Comparison of ENCODE assay signal across 19 cellular contexts in the genomic region with DNA sequence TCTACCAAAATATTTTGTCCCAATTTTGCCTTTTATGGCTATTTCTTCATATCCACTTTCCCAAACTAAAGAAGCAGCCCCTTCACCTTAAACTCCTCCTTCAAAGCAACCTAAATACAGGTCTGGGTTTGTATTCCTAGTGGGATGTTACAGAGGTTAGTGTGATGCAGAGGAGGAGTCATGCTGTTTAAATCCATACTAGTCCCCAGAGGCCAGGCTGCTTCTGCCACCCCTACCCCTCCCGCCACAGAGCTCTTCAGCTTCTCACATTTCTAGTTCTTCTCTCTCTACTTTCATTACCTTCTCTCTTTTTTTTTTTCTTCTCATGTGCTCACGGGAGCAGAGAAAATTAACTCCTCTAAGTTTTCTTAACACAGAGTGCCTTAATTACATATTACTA. TPM values are rescaled to one million over a fixed set of nuclear protein-coding genes. Genes with fewer than 3 reads are reported as not detected.
A peak's percentile ranks its signal among the peaks of the same experiment; 100 is the strongest.
DNase-seq lines count a peak whose midpoint lies in the region; ATAC-seq and TF ChIP-seq lines count a peak whose summit lies in the region.
"Had no signal": no experiment of that assay in that cellular context is flagged by ENCODE, and none has a peak within 500 bp of the region (broad histone marks: within the 10 kb centered on the region; RNA-seq: fewer than 3 reads in every experiment).

No MANE protein-coding gene starts in this region.

- H3K9me3 ChIP-seq in DOHH2 (ENCODE audit: control insufficient read depth, insufficient read depth, low read length) (no peaks in the 10 kb centered on the region), OCI-LY3 (ENCODE audit: insufficient read depth, low read length) (no peaks in the 10 kb centered on the region), gastroesophageal sphincter (no peaks in the 10 kb centered on the region)
- H3K9me3 ChIP-seq: A549, upper lobe of right lung had no signal

- peak overlapping the region in 1 of 5 donors; percentile 31 for H3K4me3 Mint-ChIP-seq in immature natural killer cell
- H3K4me3 Mint-ChIP-seq: neural crest cell had no signal

- no peak for TF ChIP-seq POLR2A in gastroesophageal sphincter (IDR thresholded peaks at IDR 0.05)

- H3K4me1 ChIP-seq in DOHH2 (ENCODE audit: control insufficient read depth, low read length) (peaks cover 76% of the 10 kb centered on the region), OCI-LY3 (ENCODE audit: low read length) (peaks cover 69% of the 10 kb centered on the region), gastroesophageal sphincter (no peaks in the 10 kb centered on the region)
- H3K4me1 ChIP-seq: A549, upper lobe of right lung had no signal

- H3K4me3 ChIP-seq in DOHH2 (ENCODE audit: low read length), result peak overlapping the region; percentile 73
- H3K4me3 ChIP-seq in OCI-LY3 (ENCODE audit: low read length), result peak overlapping the region; percentile 14; the same call in 1 of the 2 replicates
- H3K4me3 ChIP-seq in gastroesophageal sphincter, result no peak overlapping the region
- H3K4me3 ChIP-seq: A549, upper lobe of right lung had no signal

- H3K9ac ChIP-seq in OCI-LY3 (ENCODE audit: low read length), result peak overlapping the region; percentile 58

- DNase-seq in NCI-H82 (lab: John Stamatoyannopoulos, UW), result peak; percentile 21
- DNase-seq in NCI-H82 treated with DMSO at 0.1 percent for 48 hours (lab: John Stamatoyannopoulos, UW; ENCODE audit: unreplicated experiment), result no peak
- peak; percentile 59 for DNase-seq in iPS-NIHi7 (ENCODE audit: extremely low spot score)
- DNase-seq in immature natural killer cell, result no peak
- no peak for DNase-seq in COLO829 (ENCODE audit: low spot score)
- DNase-seq: activated CD4-positive, alpha-beta T cell treated with anti-CD3 and anti-CD28 coated beads for 1 hour; activated gamma-delta T cell; effector CD8-positive, alpha-beta T cell; NCI-H1048; retina; upper lobe of right lung had no signal

- H3K9me3 Mint-ChIP-seq in immature natural killer cell, result no peaks in the 10 kb centered on the region
- H3K9me3 Mint-ChIP-seq: neural crest cell had no signal

- no peaks in the 10 kb centered on the region for H3K79me2 ChIP-seq in DOHH2 (ENCODE audit: control insufficient read depth, low read length)
- no peaks in the 10 kb centered on the region for H3K79me2 ChIP-seq in OCI-LY3 (ENCODE audit: low read length)

- no peaks in the 10 kb centered on the region for H3K36me3 Mint-ChIP-seq in immature natural killer cell

- H3K36me3 ChIP-seq in DOHH2 (ENCODE audit: control insufficient read depth, low read length), result peaks cover 2% of the 10 kb centered on the region; the same call in 1 of the 2 replicates
- no peaks in the 10 kb centered on the region for H3K36me3 ChIP-seq in OCI-LY3 (replicated peaks; ENCODE audit: low read depth, low read length)
- H3K36me3 ChIP-seq in gastroesophageal sphincter, result no peaks in the 10 kb centered on the region
- H3K36me3 ChIP-seq: upper lobe of right lung had no signal

- 10 to 21% methylated on average over 2 of the region's 2 CpGs for WGBS in gastroesophageal sphincter (ENCODE audit: low coverage in 1 of 2), 2 donors

- H3F3A ChIP-seq in DOHH2 (ENCODE audit: control insufficient read depth, insufficient read depth), result peaks cover 33% of the 10 kb centered on the region

- H3K27ac Mint-ChIP-seq in immature natural killer cell, result peak overlapping the region in 2 of 6 donors; percentile 24 to 47

- peak overlapping the region; percentile 92 for H3K4me2 ChIP-seq in DOHH2 (ENCODE audit: low read length)
- peak overlapping the region; percentile 66 for H3K4me2 ChIP-seq in OCI-LY3 (ENCODE audit: low read length)
- H3K4me2 ChIP-seq: A549 had no signal

- peak overlapping the region; percentile 19 for H2AFZ ChIP-seq in OCI-LY3 (ENCODE audit: low read depth, low read length)

- TF ChIP-seq CTCF in DOHH2 (IDR thresholded peaks at IDR 0.05; ENCODE audit: low read depth, low read length, poor library complexity, severe bottlenecking) (no peak), OCI-LY3 (IDR thresholded peaks at IDR 0.05; ENCODE audit: low read depth, low read length) (no peak), gastroesophageal sphincter (IDR thresholded peaks at IDR 0.05) (no peak)

- no peaks in the 10 kb centered on the region for H3K9me2 ChIP-seq in DOHH2 (replicated peaks; ENCODE audit: control insufficient read depth, low read length)

- H3K27me3 ChIP-seq in DOHH2 (ENCODE audit: control insufficient read depth, low read length) (no peaks in the 10 kb centered on the region), OCI-LY3 (ENCODE audit: low read depth, low read length) (no peaks in the 10 kb centered on the region), gastroesophageal sphincter (peaks cover 24% of the 10 kb centered on the region)
- H3K27me3 ChIP-seq: upper lobe of right lung had no signal

- no peaks in the 10 kb centered on the region for H4K20me1 ChIP-seq in DOHH2 (ENCODE audit: control insufficient read depth, insufficient read depth, low read depth, low read length)
- H4K20me1 ChIP-seq in OCI-LY3 (ENCODE audit: insufficient read depth, low read length), result no peaks in the 10 kb centered on the region

- no peak for ATAC-seq in gastroesophageal sphincter
- ATAC-seq: A549, HCT116, Panc1, upper lobe of right lung had no signal

- H3K27me3 Mint-ChIP-seq in immature natural killer cell (ENCODE audit: low read depth in 3 of 3), result peaks cover 0 to 2% (median 0%) of the 10 kb centered on the region in 3 donors

- H3K27ac ChIP-seq in DOHH2 (ENCODE audit: low read depth, low read length), result peak overlapping the region; percentile 97
- peak overlapping the region; percentile 85 for H3K27ac ChIP-seq in OCI-LY3 (ENCODE audit: low read length)
- no peak overlapping the region for H3K27ac ChIP-seq in gastroesophageal sphincter
- H3K27ac ChIP-seq: A549, upper lobe of right lung had no signal

- TF ChIP-seq EP300 in gastroesophageal sphincter (IDR thresholded peaks at IDR 0.05), result no peak

- H3K4me1 Mint-ChIP-seq in immature natural killer cell, result peaks cover 26 to 38% of the 10 kb centered on the region in 2 donors

RNA-seq across cellular contexts. Expression of a gene that starts 29.3 kb away (rescaled TPM):
- total RNA-seq in gastroesophageal sphincter, result 1 to 10 TPM in 2 of 4 donors, not detected in 2; 2.1 to 8.2 TPM
- polyA plus RNA-seq in immature natural killer cell, result 1,000 to 10,000 TPM; 1,217 to 1,884 (median 1,329) TPM
- total RNA-seq: bronchial epithelial cell, neural crest cell had no signal

RNA-seq across cellular contexts. Expression of a gene that starts 51.8 kb away (rescaled TPM):
- 10 to 100 TPM in 1 of 4 donors, under 1 TPM in 1, not detected in 2; 0.45 to 11.0 TPM for total RNA-seq in gastroesophageal sphincter
- not detected for polyA plus RNA-seq in immature natural killer cell
- total RNA-seq: bronchial epithelial cell, neural crest cell had no signal
- polyA plus RNA-seq: A549 had no signal

RNA-seq across cellular contexts. Expression of a gene that starts 52.2 kb away (rescaled TPM):
- 10 to 100 TPM in 2 of 4 donors, 1 to 10 TPM in 2; 1.9 to 26.0 (median 8.0) TPM for total RNA-seq in gastroesophageal sphincter
- polyA plus RNA-seq in immature natural killer cell, result 1 to 10 TPM in 1 of 3 donors, under 1 TPM in 1, not detected in 1; 0.66 to 1.4 TPM
- total RNA-seq: bronchial epithelial cell, neural crest cell had no signal
- polyA plus RNA-seq: A549 had no signal

Comparison
In these comparisons a context has a peak if more than half of its experiments do, and no peak if none do; other contexts are left out.
1. DNase-seq: peak in NCI-H82 (single experiment) and iPS-NIHi7 (single experiment); none in NCI-H82 treated with DMSO at 0.1 percent for 48 hours (single experiment), immature natural killer cell (0 of 3) and COLO829 (single experiment).
2. H3K27ac ChIP-seq: peak in DOHH2 (single experiment) and OCI-LY3 (single experiment); none in gastroesophageal sphincter (0 of 4).
3. H3K4me3 ChIP-seq: peak in DOHH2 (single experiment) and OCI-LY3 (single experiment); none in gastroesophageal sphincter (0 of 2).